7 cellular contexts compared by ENCODE assay signal in genomic region chr1:34671887-34672286, GRCh38.
"Had no signal": no experiment of that assay in that cellular context is flagged by ENCODE, and none has a peak within 500 bp of the region (broad histone marks: within the 10 kb centered on the region; RNA-seq: fewer than 3 reads in every experiment).

No MANE protein-coding gene starts in this region.

- H3K4me3 ChIP-seq: GM23248, HAP-1 had no signal

- H3K27ac ChIP-seq: GM23248 had no signal

- H3K9me3 ChIP-seq: HAP-1 had no signal

- DNase-seq: GM23248, GOT3, H7, IMR-90, KBM-7 had no signal

- H3K36me3 ChIP-seq: HAP-1 had no signal

- H3K4me1 ChIP-seq: HAP-1 had no signal

- ATAC-seq: HCT116 had no signal
